In the genomic region with DNA sequence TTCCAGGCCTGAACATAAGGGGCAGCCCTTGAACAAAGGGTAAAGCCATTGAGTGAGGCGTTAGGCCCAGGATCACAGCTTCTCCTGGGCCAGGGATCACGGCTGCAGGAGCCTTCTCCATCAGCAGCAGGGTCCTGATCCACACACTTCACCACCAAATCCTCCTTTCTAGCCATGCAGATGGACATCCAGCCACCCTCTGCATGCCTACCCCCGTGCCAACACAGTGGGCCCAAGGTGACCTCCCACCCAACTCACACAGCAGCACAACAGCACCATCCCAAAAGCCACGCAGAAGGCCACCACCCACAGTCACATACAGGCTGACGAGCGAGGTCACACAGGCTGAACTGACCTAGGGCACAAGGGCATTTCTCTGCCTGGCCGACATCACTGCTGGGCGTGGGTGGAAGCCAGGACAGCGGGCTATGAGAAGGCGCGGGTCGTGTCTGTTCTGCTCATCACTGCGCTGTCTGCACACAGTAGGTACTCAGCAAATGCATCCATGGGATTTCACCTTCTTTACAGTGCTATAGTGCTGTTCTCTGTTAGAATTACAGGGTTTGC, we compare ENCODE assay signal across 26 cellular contexts. TPM values are rescaled to one million over a fixed set of nuclear protein-coding genes. Genes with fewer than 3 reads are reported as not detected.
"Had no signal": no experiment of that assay in that cellular context is flagged by ENCODE, and none has a peak within 500 bp of the region (broad histone marks: within the 10 kb centered on the region; RNA-seq: fewer than 3 reads in every experiment).

No MANE protein-coding gene starts in this region.

- H3K36me3 Mint-ChIP-seq: mesothelial cell of epicardium; stimulated activated effector memory CD8-positive, alpha-beta T cell treated with anti-CD3 and anti-CD28 coated beads, Interleukin-12 subunit alpha, Interleukin-12 subunit beta, amount 100 ng/mL, for 72 hours had no signal

- H3K4me1 Mint-ChIP-seq: activated T-helper 17 cell treated with anti-CD3 and anti-CD28 coated beads, Interleukin-2, amount 50 U/mL, for 72 hours; mesothelial cell of epicardium had no signal

- H3K27ac Mint-ChIP-seq: activated naive CD4-positive, alpha-beta T cell treated with anti-CD3 and anti-CD28 coated beads for 36 hours; activated T-cell treated with anti-CD3 and anti-CD28 coated beads, Interleukin-2, amount 50 U/mL, for 24 hours; activated T-helper 17 cell treated with anti-CD3 and anti-CD28 coated beads, Interleukin-2, amount 50 U/mL, for 72 hours; mesothelial cell of epicardium; stimulated activated effector memory CD8-positive, alpha-beta T cell treated with anti-CD3 and anti-CD28 coated beads, Interleukin-12 subunit alpha, Interleukin-12 subunit beta, amount 100 ng/mL, for 72 hours had no signal

- H3K36me3 ChIP-seq: left lung, pancreas, upper lobe of right lung had no signal

- DNase-seq: activated CD8-positive, alpha-beta memory T cell treated with anti-CD3 and anti-CD28 coated beads for 24 hours; activated CD8-positive, alpha-beta memory T cell treated with anti-CD3 and anti-CD28 coated beads, Interleukin-2, amount 50 U/mL, for 4 hours; activated naive CD4-positive, alpha-beta T cell treated with anti-CD3 and anti-CD28 coated beads for 36 hours; activated T-cell treated with anti-CD3 and anti-CD28 coated beads, Interleukin-2, amount 50 U/mL, for 24 hours; anterior cingulate cortex; body of pancreas; central memory CD4-positive, alpha-beta T cell; dermis blood vessel endothelial cell; effector CD8-positive, alpha-beta T cell; foreskin keratinocyte; kidney glomerular epithelial cell; naive thymus-derived CD8-positive, alpha-beta T cell; right cardiac atrium; stimulated activated CD4-positive, alpha-beta T cell treated with anti-CD3 and anti-CD28 coated beads, Interleukin-2, amount 100 ng/mL, for 24 hours; T-helper 9 cell; upper lobe of right lung had no signal

- H3K9me3 ChIP-seq: body of pancreas, left lung, pancreas, upper lobe of right lung had no signal

- H3K9me3 Mint-ChIP-seq: activated naive CD4-positive, alpha-beta T cell treated with anti-CD3 and anti-CD28 coated beads for 36 hours; activated T-cell treated with anti-CD3 and anti-CD28 coated beads, Interleukin-2, amount 50 U/mL, for 24 hours; activated T-helper 17 cell treated with anti-CD3 and anti-CD28 coated beads, Interleukin-2, amount 50 U/mL, for 72 hours; mesothelial cell of epicardium; stimulated activated effector memory CD8-positive, alpha-beta T cell treated with anti-CD3 and anti-CD28 coated beads, Interleukin-12 subunit alpha, Interleukin-12 subunit beta, amount 100 ng/mL, for 72 hours had no signal

- H3K27me3 ChIP-seq: body of pancreas, foreskin keratinocyte, pancreas had no signal

- H3K4me3 ChIP-seq: body of pancreas, left lung, pancreas, skin epidermis, upper lobe of right lung had no signal

- ATAC-seq: activated T-helper 17 cell treated with anti-CD3 and anti-CD28 coated beads, Interleukin-2, amount 50 U/mL, for 72 hours; body of pancreas; foreskin keratinocyte; naive thymus-derived CD8-positive, alpha-beta T cell; pancreas; right cardiac atrium had no signal

- H3K27ac ChIP-seq: body of pancreas, foreskin keratinocyte, left lung, pancreas, skin epidermis, upper lobe of right lung had no signal

- FAIRE-seq: pancreas had no signal

- H3K4me3 Mint-ChIP-seq: activated naive CD4-positive, alpha-beta T cell treated with anti-CD3 and anti-CD28 coated beads for 36 hours; activated T-cell treated with anti-CD3 and anti-CD28 coated beads, Interleukin-2, amount 50 U/mL, for 24 hours; activated T-helper 17 cell treated with anti-CD3 and anti-CD28 coated beads, Interleukin-2, amount 50 U/mL, for 72 hours; mesothelial cell of epicardium; naive thymus-derived CD8-positive, alpha-beta T cell; stimulated activated effector memory CD8-positive, alpha-beta T cell treated with anti-CD3 and anti-CD28 coated beads, Interleukin-12 subunit alpha, Interleukin-12 subunit beta, amount 100 ng/mL, for 72 hours had no signal

- H3K4me1 ChIP-seq: foreskin keratinocyte, left lung, pancreas, upper lobe of right lung had no signal

RNA-seq across cellular contexts. Expression of gene TFCP2L1, which starts 31.2 kb away (rescaled TPM):
- total RNA-seq: glomerular endothelial cell; lung microvascular endothelial cell; naive thymus-derived CD8-positive, alpha-beta T cell; pulmonary artery endothelial cell; T-helper 1 cell treated with Interleukin-12 subunit alpha and Interleukin-12 subunit beta and Interleukin-4 antibody, amounts not matched to agents 30 ng/mL and 1 ng/mL, for 36 hours had no signal
